ENCODE assay signal across 15 cellular contexts in the genomic region with DNA sequence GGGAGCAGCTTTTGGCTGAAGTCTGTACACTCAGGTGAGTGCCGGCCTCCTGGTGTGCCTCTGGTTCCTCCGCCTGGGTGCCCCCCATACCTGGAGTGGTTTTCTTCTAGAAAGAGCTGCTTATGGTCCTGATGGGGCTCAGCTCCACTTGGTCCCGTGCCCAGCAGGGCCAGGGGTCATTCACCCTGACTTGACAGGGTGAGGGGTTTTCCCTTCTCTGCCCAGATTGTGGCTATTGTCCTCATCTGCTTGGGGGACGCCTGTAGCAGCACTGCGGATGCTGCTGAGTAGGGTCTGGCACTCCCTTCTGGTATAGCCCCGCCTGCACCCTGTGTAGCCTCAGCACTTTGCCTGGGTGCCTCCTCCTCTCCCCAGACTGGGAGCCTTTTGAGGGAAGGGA. TPM values are rescaled to one million over a fixed set of nuclear protein-coding genes. Genes with fewer than 3 reads are reported as not detected.
DNase-seq lines count a peak whose midpoint lies in the region; ATAC-seq and TF ChIP-seq lines count a peak whose summit lies in the region.
"Had no signal": no experiment of that assay in that cellular context is flagged by ENCODE, and none has a peak within 500 bp of the region (broad histone marks: within the 10 kb centered on the region; RNA-seq: fewer than 3 reads in every experiment).

No MANE protein-coding gene starts in this region.

- intact Hi-C loops in Right ventricle myocardium superior (cut with DNase I) (no loop called here), left ventricle myocardium superior (cut with micrococcal nuclease) (no loop called here), HCT116 (cut with micrococcal nuclease) (no loop called here)

- no peak for TF ChIP-seq POLR2A in HCT116 (IDR thresholded peaks at IDR 0.05; ENCODE audit: borderline replicate concordance, extremely low read depth, insufficient read depth, insufficient read length)

- no peaks in the 10 kb centered on the region for H3K79me2 ChIP-seq in HCT116 (ENCODE audit: insufficient read depth, low read length)

- H4K20me1 ChIP-seq in HCT116 (ENCODE audit: insufficient read depth), result no peaks in the 10 kb centered on the region

- H3K27me3 ChIP-seq in HCT116 (ENCODE audit: insufficient read depth, low read length), result no peaks in the 10 kb centered on the region
- H3K27me3 ChIP-seq: BE2C had no signal

- TF ChIP-seq RAD21 in HCT116 (IDR thresholded peaks at IDR 0.05; ENCODE audit: low read depth), result no peak

- H3K4me1 ChIP-seq in HCT116 (ENCODE audit: control insufficient read depth in 1 of 2, insufficient read depth in 2 of 2, low read length in 2 of 2), result peaks cover 46 to 68% of the 10 kb centered on the region in 2 experiments

- H2AFZ ChIP-seq in HCT116 (ENCODE audit: low read depth, low read length, poor library complexity, severe bottlenecking), result no peak overlapping the region
- H2AFZ ChIP-seq: GM23248 had no signal

- DNase-seq in Right ventricle myocardium superior, result peak; percentile 8
- DNase-seq in left ventricle myocardium superior, result no peak
- no peak for DNase-seq in HCT116 (ENCODE audit: low read depth, low spot score)
- peak; percentile 60 for DNase-seq in NCI-H69 (lab: John Stamatoyannopoulos, UW)
- DNase-seq in HT-29 (ENCODE audit: low spot score), result no peak
- no peak for DNase-seq in NCI-H748 treated with DMSO at 0.1 percent for 48 hours (lab: John Stamatoyannopoulos, UW)
- DNase-seq: BE2C; CD8-positive, alpha-beta memory T cell; DMS53 had no signal

- H3K9ac ChIP-seq in HCT116 (ENCODE audit: low read length), result no peak overlapping the region
- H3K9ac ChIP-seq: GM23248 had no signal

- no peak overlapping the region; the same call in 1 of the 2 replicates for H3K27ac ChIP-seq in HCT116 (ENCODE audit: low read depth, low read length)
- H3K27ac ChIP-seq: GM23248 had no signal

- no peaks in the 10 kb centered on the region for H3K9me3 ChIP-seq in HCT116 (ENCODE audit: control insufficient read depth in 1 of 2, insufficient read depth in 1 of 2, low read depth in 1 of 2, low read length in 2 of 2)
- H3K9me3 ChIP-seq: BE2C had no signal

- H3K36me3 ChIP-seq in HCT116 (ENCODE audit: control insufficient read depth in 1 of 2, insufficient read depth in 2 of 2, low read length in 2 of 2), result no peaks in the 10 kb centered on the region
- H3K36me3 ChIP-seq: BE2C had no signal

- RAD21 ChIA-PET in HCT116 (lab: Charles Lee; ENCODE audit: low non-redundant PET in 1 of 2, low total read pairs in 2 of 2, uncharacterized antibody in 2 of 2, unreplicated experiment in 2 of 2), result interaction anchor here in 1 of 2 experiments (1.1 kb wide), 1 partner anchor 64 kb away, joined by 3 read pairs; no protein-coding TSS in a partner anchor

- no peak overlapping the region for H3K4me3 ChIP-seq in HCT116 (replicated peaks in 1 of 2; ENCODE audit: low read depth in 1 of 2, low read length in 2 of 2)
- H3K4me3 ChIP-seq: GM12878, GM23248 had no signal

- no peak for TF ChIP-seq CTCF in HCT116 (IDR thresholded peaks at IDR 0.05 in 2 of 3, conservative IDR thresholded peaks at IDR 0.05 in 1 of 3; ENCODE audit: borderline replicate concordance in 1 of 3, insufficient read depth in 1 of 3, low read depth in 2 of 3, low read length in 2 of 3)

- CTCF ChIA-PET in HCT116 (lab: Charles Lee), result interaction anchor here (1.5 to 1.6 kb wide), 3 partner anchors 10 to 19 kb away, joined by 4 to 6 read pairs (median 4); no protein-coding TSS in a partner anchor

- no peaks in the 10 kb centered on the region for H3K9me2 ChIP-seq in HCT116 (ENCODE audit: insufficient read depth)

- peak overlapping the region; percentile 73; the same call in 1 of the 2 replicates for H3K4me2 ChIP-seq in HCT116 (ENCODE audit: low read length)

- ATAC-seq in Right ventricle myocardium superior (ENCODE audit: poor library complexity), result no peak
- no peak for ATAC-seq in left ventricle myocardium superior
- no peak for ATAC-seq in HCT116
- ATAC-seq in GM19467 (IDR thresholded peaks at IDR 0.05; ENCODE audit: unreplicated experiment), result no peak
- ATAC-seq: GM12878 had no signal

- POLR2A ChIA-PET in HCT116 (lab: Charles Lee), result no interaction called here

- BruUV-seq in HCT116 (replicated peaks; lab: Mats Ljungman, UMichigan), result no TSS peak

TF ChIP-seq in HCT116, 20 proteins besides CTCF, POLR2A, EP300 and RAD21:
- TF ChIP-seq ZBTB33 (IDR thresholded peaks at IDR 0.05; ENCODE audit: extremely low read depth, insufficient replicate concordance, low read length), result no peak
- no peak for TF ChIP-seq SRF (IDR thresholded peaks at IDR 0.05; ENCODE audit: low read depth)
- TF ChIP-seq ZNF274 (IDR thresholded peaks at IDR 0.05; ENCODE audit: low read depth, low read length), result no peak
- no peak for TF ChIP-seq POLR2AphosphoS5 (IDR thresholded peaks at IDR 0.05; ENCODE audit: low read depth, low read length)
- no peak for TF ChIP-seq ELF1 (IDR thresholded peaks at IDR 0.05; ENCODE audit: borderline replicate concordance, low read depth)
- no peak for TF ChIP-seq REST (IDR thresholded peaks at IDR 0.05; ENCODE audit: low read depth)
- no peak for TF ChIP-seq CEBPB (IDR thresholded peaks at IDR 0.05; ENCODE audit: low read depth)
- no peak for TF ChIP-seq YY1 (IDR thresholded peaks at IDR 0.05; ENCODE audit: extremely low read depth, insufficient replicate concordance, low read depth, low read length)
- no peak for TF ChIP-seq FOSL1 (IDR thresholded peaks at IDR 0.05; ENCODE audit: low read depth)
- TF ChIP-seq, protein P1, sequence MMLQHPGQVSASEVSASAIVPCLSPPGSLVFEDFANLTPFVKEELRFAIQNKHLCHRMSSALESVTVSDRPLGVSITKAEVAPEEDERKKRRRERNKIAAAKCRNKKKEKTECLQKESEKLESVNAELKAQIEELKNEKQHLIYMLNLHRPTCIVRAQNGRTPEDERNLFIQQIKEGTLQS (IDR thresholded peaks at IDR 0.05), result no peak
- no peak for TF ChIP-seq TCF7L2 (IDR thresholded peaks at IDR 0.05; ENCODE audit: borderline replicate concordance, extremely low read depth, insufficient read depth, insufficient read length)
- TF ChIP-seq CBX3 (IDR thresholded peaks at IDR 0.05; ENCODE audit: low read depth), result no peak

RNA-seq across cellular contexts. Expression of gene OMP, which starts 8.2 kb away (rescaled TPM):
- not detected for total RNA-seq in Right ventricle myocardium superior
- not detected for total RNA-seq in left ventricle myocardium superior
- total RNA-seq in HCT116 (2021; ENCODE audit: unreplicated experiment), result not detected
- polyA plus RNA-seq in HCT116 (2012), result 0.38 TPM in 1 of 2 replicates, not detected in the other
- 2.8 TPM in 1 of 2 replicates, not detected in the other for total RNA-seq in HT-29 (2014; rRNA removed; shearing (Covaris generic))
- total RNA-seq: CD8-positive, alpha-beta memory T cell; G401; GM12878; GM23248 had no signal
- polyA plus RNA-seq: AG04450; CD8-positive, alpha-beta memory T cell; GM12878; GM23248; IgD-negative memory B cell had no signal

RNA-seq across cellular contexts. Expression of gene MYO7A, which starts 17.2 kb away (rescaled TPM):
- total RNA-seq in Right ventricle myocardium superior (4.4 TPM), left ventricle myocardium superior (4.6 TPM), HCT116 (2021; ENCODE audit: unreplicated experiment) (1.8 TPM)
- 2.1 and 2.8 TPM in 2 replicates for polyA plus RNA-seq in HCT116 (2012)
- 1.9 and 2.3 TPM in 2 replicates for total RNA-seq in HT-29 (2014; rRNA removed; shearing (Covaris generic))
- total RNA-seq: GM23248 had no signal
- polyA plus RNA-seq: AG04450, GM23248, IgD-negative memory B cell had no signal

RNA-seq across cellular contexts. Expression of gene CAPN5, which starts 44.1 kb away (rescaled TPM):
- total RNA-seq in Right ventricle myocardium superior (2.6 TPM), left ventricle myocardium superior (2.5 TPM), HCT116 (2021; ENCODE audit: unreplicated experiment) (8.6 TPM)
- polyA plus RNA-seq in HCT116 (2012), result 8.8 and 9.8 TPM in 2 replicates
- 30.5 and 30.9 TPM in 2 replicates for total RNA-seq in HT-29 (2014; rRNA removed; shearing (Covaris generic))

Comparison
In these comparisons a context has a peak if more than half of its experiments do, and no peak if none do; other contexts are left out.
1. DNase-seq: peak in Right ventricle myocardium superior (single experiment) and NCI-H69 (single experiment); none in left ventricle myocardium superior (single experiment), HCT116 (single experiment), HT-29 (single experiment) and NCI-H748 treated with DMSO at 0.1 percent for 48 hours (single experiment).